In the genomic region with DNA sequence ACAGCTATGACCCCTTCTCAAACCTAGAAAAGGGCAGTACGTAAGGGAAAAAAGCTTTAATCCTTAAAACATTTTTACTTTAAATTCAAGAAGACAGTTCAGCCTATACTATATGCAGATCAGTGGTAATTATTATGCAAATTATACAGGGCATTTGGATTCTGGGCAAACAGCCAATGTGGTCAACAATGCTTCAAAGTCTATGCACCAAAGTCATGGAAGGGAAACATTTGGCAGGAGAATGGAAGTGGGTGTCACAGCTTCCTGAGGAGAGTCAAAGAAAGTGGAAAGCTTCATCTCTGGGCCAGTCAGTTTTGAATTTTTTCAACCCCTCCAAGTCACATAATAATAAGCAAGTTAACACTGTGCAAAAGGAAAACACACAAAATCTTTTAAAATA, we compare ENCODE assay signal across 12 cellular contexts.
A peak's percentile ranks its signal among the peaks of the same experiment; 100 is the strongest.
DNase-seq lines count a peak whose midpoint lies in the region; ATAC-seq and TF ChIP-seq lines count a peak whose summit lies in the region.
"Had no signal": no experiment of that assay in that cellular context is flagged by ENCODE, and none has a peak within 500 bp of the region (broad histone marks: within the 10 kb centered on the region; RNA-seq: fewer than 3 reads in every experiment).

No MANE protein-coding gene starts in this region.

- DNase-seq in NCI-H1436 (lab: John Stamatoyannopoulos, UW) (peak; percentile 13), NCI-H1436 treated with DMSO at 0.1 percent for 48 hours (lab: John Stamatoyannopoulos, UW) (no peak), NCI-H526 treated with DMSO at 0.1 percent for 48 hours (lab: John Stamatoyannopoulos, UW) (peak; percentile 77), epithelial cell of proximal tubule (ENCODE audit: low read depth) (peak; percentile 22), renal cortical epithelial cell (ENCODE audit: low read depth) (peak; percentile 68), GM13976 (ENCODE audit: low spot score) (no peak)
- DNase-seq: central memory CD4-positive, alpha-beta T cell; left ventricle myocardium inferior; upper lobe of left lung had no signal

- no peak overlapping the region for H3K4me3 ChIP-seq in epithelial cell of proximal tubule (ENCODE audit: low read depth, low read length)
- H3K4me3 ChIP-seq: A549, left ventricle myocardium inferior, upper lobe of left lung had no signal

- no peak for TF ChIP-seq CTCF in epithelial cell of proximal tubule (conservative IDR thresholded peaks at IDR 0.05; ENCODE audit: low read depth, low read length)
- TF ChIP-seq CTCF in GM13976 (IDR thresholded peaks at IDR 0.05; ENCODE audit: borderline replicate concordance, control extremely low read depth, extremely low read depth, insufficient read depth, missing control alignments), result no peak

- in situ Hi-C loops in GM13976 (cut with MboI; ENCODE audit: low sequenced_read_pairs, unreplicated experiment), result no loop called here

- ATAC-seq in HG03378 (IDR thresholded peaks at IDR 0.05; ENCODE audit: unreplicated experiment) (no peak), GM18517 (IDR thresholded peaks at IDR 0.05; ENCODE audit: unreplicated experiment) (no peak)
- ATAC-seq: A549 had no signal

Comparison
In these comparisons a context has a peak if more than half of its experiments do, and no peak if none do; other contexts are left out.
1. DNase-seq: peak in NCI-H1436 (single experiment), NCI-H526 treated with DMSO at 0.1 percent for 48 hours (single experiment), epithelial cell of proximal tubule (single experiment) and renal cortical epithelial cell (single experiment); none in NCI-H1436 treated with DMSO at 0.1 percent for 48 hours (single experiment) and GM13976 (single experiment).